In the genomic region with DNA sequence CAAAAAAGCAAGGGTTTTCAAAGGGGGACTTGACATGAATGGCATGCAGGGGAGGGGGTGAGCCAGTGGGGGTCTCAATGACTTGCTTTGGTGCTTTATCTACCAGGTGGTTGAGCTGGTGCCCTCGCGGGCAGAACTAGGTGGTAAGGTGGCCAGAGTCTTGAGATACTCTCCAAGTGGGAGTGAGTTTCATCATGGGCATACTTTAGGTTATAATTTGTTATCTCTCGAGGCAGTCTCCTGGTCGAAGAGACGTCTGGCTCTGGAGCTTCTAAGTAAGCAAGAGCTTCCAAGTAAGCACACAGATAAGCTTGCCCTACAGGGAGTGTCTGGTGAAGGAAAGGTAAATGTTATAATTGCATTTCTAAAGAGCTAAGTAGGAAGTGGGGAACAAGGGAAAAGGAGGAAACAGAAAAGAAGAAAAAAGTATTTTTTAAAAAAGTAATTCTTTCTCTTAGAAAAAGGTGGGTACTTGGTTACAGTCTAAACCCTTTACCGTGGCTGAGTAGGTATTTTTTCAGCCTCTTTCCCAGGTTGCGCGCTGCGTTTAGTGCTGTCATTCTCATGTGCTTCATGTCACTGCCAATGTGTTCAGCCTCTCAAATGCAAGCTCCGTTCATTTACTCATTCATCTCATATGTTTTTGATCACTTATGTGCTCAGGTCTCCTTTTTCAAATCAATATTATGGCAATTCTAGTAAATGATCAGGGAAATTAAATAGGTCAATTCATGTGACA, we compare ENCODE assay signal across 18 cellular contexts. TPM values are rescaled to one million over a fixed set of nuclear protein-coding genes. Genes with fewer than 3 reads are reported as not detected.
DNase-seq lines count a peak whose midpoint lies in the region; ATAC-seq, FAIRE-seq and TF ChIP-seq lines count a peak whose summit lies in the region.
"Had no signal": no experiment of that assay in that cellular context is flagged by ENCODE, and none has a peak within 500 bp of the region (broad histone marks: within the 10 kb centered on the region; RNA-seq: fewer than 3 reads in every experiment).

No MANE protein-coding gene starts in this region.

- H3K27me3 ChIP-seq in HUES64 (ENCODE audit: insufficient read depth, low read length) (peaks cover 5% of the 10 kb centered on the region; the same call in 1 of the 2 replicates), lower lobe of right lung (ENCODE audit: low read depth) (no peaks in the 10 kb centered on the region)
- H3K27me3 ChIP-seq: colonic mucosa, neutrophil had no signal

- DNase-seq in ELF-1 (ENCODE audit: low read depth, low spot score) (peak; percentile 36), cerebellar cortex (ENCODE audit: low spot score) (peak; percentile 42), lower lobe of right lung (no peak), SIG-M5 treated with dmso at 0.1 percent for 504 hours (lab: John Stamatoyannopoulos, UW; ENCODE audit: unreplicated experiment) (no peak), D721Med (ENCODE audit: insufficient read length, low spot score) (no peak)
- DNase-seq: activated CD4-positive, alpha-beta T cell treated with anti-CD3 and anti-CD28 coated beads, Interleukin-2, amount 50 U/mL, for 1 hour; colonic mucosa; left colon; NCI-H187; NCI-H774; stimulated activated CD4-positive, alpha-beta T cell treated with anti-CD3 and anti-CD28 coated beads, Interleukin-4, amount 100 ng/mL, for 24 hours; stimulated activated naive CD8-positive, alpha-beta T cell treated with anti-CD3 and anti-CD28 coated beads, Interleukin-15, Interleukin-2, amounts not matched to agents 100 U/mL and 50 U/mL, for 24 hours had no signal

- H3K4me1 ChIP-seq in HUES64 (ENCODE audit: insufficient read depth, low read length) (peaks cover 52% of the 10 kb centered on the region), lower lobe of right lung (no peaks in the 10 kb centered on the region)
- H3K4me1 ChIP-seq: colonic mucosa, SJSA1 had no signal

- no peak overlapping the region for H3K9ac ChIP-seq in HUES64 (ENCODE audit: low read depth, low read length)
- H3K9ac ChIP-seq: KMS-11 had no signal

- H3K9me3 ChIP-seq in HUES64 (ENCODE audit: insufficient read depth, low read depth, low read length) (no peaks in the 10 kb centered on the region), lower lobe of right lung (no peaks in the 10 kb centered on the region)
- H3K9me3 ChIP-seq: colonic mucosa, neutrophil, SJSA1 had no signal

- H3K36me3 ChIP-seq in HUES64 (ENCODE audit: insufficient read depth, low read length) (no peaks in the 10 kb centered on the region), lower lobe of right lung (no peaks in the 10 kb centered on the region)
- H3K36me3 ChIP-seq: colonic mucosa, neutrophil, SJSA1 had no signal

- intact Hi-C loops in lower lobe of right lung (cut with DNase I), result no loop called here

- H3K27ac ChIP-seq in HUES64 (ENCODE audit: low read depth, low read length), result no peak overlapping the region
- H3K27ac ChIP-seq in lower lobe of right lung, result peak overlapping the region; percentile 16
- H3K27ac ChIP-seq: colonic mucosa, KMS-11, neutrophil, SJSA1 had no signal

- no peak for FAIRE-seq in D721Med (lab: Jason Lieb, UNC)

- ATAC-seq in lower lobe of right lung (no peak), GM19452 (IDR thresholded peaks at IDR 0.05; ENCODE audit: unreplicated experiment) (no peak), GM21528 (IDR thresholded peaks at IDR 0.05; ENCODE audit: low FRiP score, unreplicated experiment) (no peak)
- ATAC-seq: left colon; stimulated activated naive CD8-positive, alpha-beta T cell treated with anti-CD3 and anti-CD28 coated beads, Interleukin-15, Interleukin-2, amounts not matched to agents 100 U/mL and 50 U/mL, for 24 hours had no signal

- H3K4me3 ChIP-seq in HUES64 (ENCODE audit: low read length) (peak overlapping the region; percentile 18; the same call in 1 of the 2 replicates), lower lobe of right lung (no peak overlapping the region)
- H3K4me3 ChIP-seq: colonic mucosa, SJSA1 had no signal

- WGBS in HUES64, result 24% methylated on average over 10 of the region's 10 CpGs

- TF ChIP-seq CTCF in lower lobe of right lung (IDR thresholded peaks at IDR 0.05), result no peak
- no peak for TF ChIP-seq CTCF in D721Med (IDR thresholded peaks at IDR 0.05; ENCODE audit: insufficient read depth, missing control alignments)

RNA-seq across cellular contexts. Expression of a gene that starts 31.6 kb away (rescaled TPM):
- polyA plus RNA-seq in HUES64 (2013, experiment 1 of 2), result 1.9 TPM
- 3.7 TPM for polyA plus RNA-seq in HUES64 (2013, experiment 2 of 2)
- 10.5 TPM for total RNA-seq in lower lobe of right lung

Comparison
In these comparisons a context has a peak if more than half of its experiments do, and no peak if none do; other contexts are left out.
1. DNase-seq: peak in ELF-1 (single experiment) and cerebellar cortex (single experiment); none in lower lobe of right lung (single experiment), SIG-M5 treated with dmso at 0.1 percent for 504 hours (single experiment) and D721Med (single experiment).